29 cellular contexts compared by ENCODE assay signal in genomic region chr12:121764808-121765207, GRCh38.
"Had no signal": no experiment of that assay in that cellular context is flagged by ENCODE, and none has a peak within 500 bp of the region (broad histone marks: within the 10 kb centered on the region; RNA-seq: fewer than 3 reads in every experiment).

No MANE protein-coding gene starts in this region.

- H3K27me3 Mint-ChIP-seq: activated CD4-positive, alpha-beta T cell treated with anti-CD3 and anti-CD28 coated beads for 36 hours; activated CD4-positive, alpha-beta T cell treated with anti-CD3 and anti-CD28 coated beads, Interleukin-2, amount 10 ng/mL, durations not matched to agents 7 days and 5 days; activated naive CD4-positive, alpha-beta T cell treated with anti-CD3 and anti-CD28 coated beads, Interleukin-2, amount 50 U/mL, for 24 hours; activated naive CD8-positive, alpha-beta T cell treated with anti-CD3 and anti-CD28 coated beads, Interleukin-2, amount 10 ng/mL, durations not matched to agents 7 days and 5 days; activated T-cell treated with anti-CD3 and anti-CD28 coated beads, Interleukin-2, amount 50 U/mL, for 24 hours had no signal

- H3K36me3 ChIP-seq: Peyer's patch had no signal

- H3K27ac ChIP-seq: Peyer's patch had no signal

- H3K4me3 ChIP-seq: Peyer's patch had no signal

- H3K9me3 ChIP-seq: Peyer's patch had no signal

- H3K4me3 Mint-ChIP-seq: activated CD4-positive, alpha-beta T cell treated with anti-CD3 and anti-CD28 coated beads for 36 hours; activated CD4-positive, alpha-beta T cell treated with anti-CD3 and anti-CD28 coated beads, Interleukin-2, amount 10 ng/mL, durations not matched to agents 7 days and 5 days; activated CD8-positive, alpha-beta T cell treated with anti-CD3 and anti-CD28 coated beads, Interleukin-2, amount 10 ng/mL, durations not matched to agents 7 days and 5 days; activated naive CD4-positive, alpha-beta T cell treated with anti-CD3 and anti-CD28 coated beads, Interleukin-2, amount 50 U/mL, for 24 hours; activated naive CD8-positive, alpha-beta T cell treated with anti-CD3 and anti-CD28 coated beads, Interleukin-2, amount 10 ng/mL, durations not matched to agents 7 days and 5 days; activated T-cell treated with anti-CD3 and anti-CD28 coated beads, Interleukin-2, amount 50 U/mL, for 24 hours; brain; T-helper 1 cell treated with Interleukin-12 subunit alpha and Interleukin-12 subunit beta and Interleukin-4 antibody, amounts not matched to agents 30 μg/mL and 1 μg/mL, for 36 hours; T-helper 2 cell treated with Interferon-gamma antibody and Interleukin-4, amounts not matched to agents 5 μg/mL and 100 μg/mL, for 36 hours; WTC11 had no signal

- H3K27me3 ChIP-seq: Peyer's patch had no signal

- ATAC-seq: activated CD4-positive, alpha-beta T cell treated with anti-CD3 and anti-CD28 coated beads for 36 hours; activated CD8-positive, alpha-beta T cell treated with anti-CD3 and anti-CD28 coated beads, Interleukin-2, amount 10 ng/mL, durations not matched to agents 7 days and 5 days; Right ventricle myocardium inferior; WTC11 had no signal

- H3K9me3 Mint-ChIP-seq: activated CD4-positive, alpha-beta T cell treated with anti-CD3 and anti-CD28 coated beads, Interleukin-2, amount 10 ng/mL, durations not matched to agents 7 days and 5 days; activated naive CD4-positive, alpha-beta T cell treated with anti-CD3 and anti-CD28 coated beads, Interleukin-2, amount 50 U/mL, for 24 hours; activated naive CD8-positive, alpha-beta T cell treated with anti-CD3 and anti-CD28 coated beads, Interleukin-2, amount 10 ng/mL, durations not matched to agents 7 days and 5 days; activated T-cell treated with anti-CD3 and anti-CD28 coated beads, Interleukin-2, amount 50 U/mL, for 24 hours; activated T-helper 2 cell treated with anti-CD3 and anti-CD28 coated beads, Interferon-gamma antibody, Interleukin-2, Interleukin-4, amounts not matched to agents 10 μg/mL and 5 μg/mL and 100 μg/mL, durations not matched to agents 14 hours and 24 hours and 36 hours; brain; T-helper 1 cell treated with Interleukin-12 subunit alpha and Interleukin-12 subunit beta and Interleukin-4 antibody, amounts not matched to agents 30 μg/mL and 1 μg/mL, for 36 hours; T-helper 2 cell treated with Interferon-gamma antibody and Interleukin-4, amounts not matched to agents 5 μg/mL and 100 μg/mL, for 36 hours; WTC11 had no signal

- H3K27ac Mint-ChIP-seq: activated CD4-positive, alpha-beta T cell treated with anti-CD3 and anti-CD28 coated beads for 36 hours; activated CD4-positive, alpha-beta T cell treated with anti-CD3 and anti-CD28 coated beads, Interleukin-2, amount 10 ng/mL, durations not matched to agents 7 days and 5 days; activated CD8-positive, alpha-beta T cell treated with anti-CD3 and anti-CD28 coated beads, Interleukin-2, amount 10 ng/mL, durations not matched to agents 7 days and 5 days; activated naive CD4-positive, alpha-beta T cell treated with anti-CD3 and anti-CD28 coated beads, Interleukin-2, amount 50 U/mL, for 24 hours; activated naive CD8-positive, alpha-beta T cell treated with anti-CD3 and anti-CD28 coated beads, Interleukin-2, amount 10 ng/mL, durations not matched to agents 7 days and 5 days; activated T-cell treated with anti-CD3 and anti-CD28 coated beads, Interleukin-2, amount 50 U/mL, for 24 hours; activated T-helper 2 cell treated with anti-CD3 and anti-CD28 coated beads, Interferon-gamma antibody, Interleukin-2, Interleukin-4, amounts not matched to agents 10 μg/mL and 5 μg/mL and 100 μg/mL, durations not matched to agents 14 hours and 24 hours and 36 hours; T-helper 1 cell treated with Interleukin-12 subunit alpha and Interleukin-12 subunit beta and Interleukin-4 antibody, amounts not matched to agents 30 μg/mL and 1 μg/mL, for 36 hours; T-helper 2 cell treated with Interferon-gamma antibody and Interleukin-4, amounts not matched to agents 5 μg/mL and 100 μg/mL, for 36 hours; WTC11 had no signal

- DNase-seq: activated CD4-positive, alpha-beta T cell treated with anti-CD3 and anti-CD28 coated beads for 36 hours; activated CD4-positive, alpha-beta T cell treated with anti-CD3 and anti-CD28 coated beads, Interleukin-2, amount 10 ng/mL, durations not matched to agents 7 days and 5 days; activated CD4-positive, alpha-beta T cell treated with anti-CD3 and anti-CD28 coated beads, Interleukin-2, amount 50 U/mL, for 48 hours; activated CD8-positive, alpha-beta T cell treated with anti-CD3 and anti-CD28 coated beads, Interleukin-2, amount 10 ng/mL, durations not matched to agents 7 days and 5 days; activated gamma-delta T cell; activated naive CD4-positive, alpha-beta T cell treated with Interleukin-2 at 50 U/mL for 16 hours; activated naive CD8-positive, alpha-beta T cell treated with anti-CD3 and anti-CD28 coated beads, Interleukin-2, amount 10 ng/mL, durations not matched to agents 7 days and 5 days; activated T-cell treated with anti-CD3 and anti-CD28 coated beads, Interleukin-2, amount 50 U/mL, for 24 hours; amygdala; cerebellar nuclear complex; Karpas-422; NCI-H1105; NCI-H1417 treated with DMSO at 0.1 percent for 48 hours; NCI-H1930; NCI-H2081 treated with DMSO at 0.1 percent for 48 hours; NCI-H510A; NCI-H526; NCI-H748 treated with DMSO at 0.1 percent for 48 hours; NK-92 treated with Interleukin-12 subunit alpha and Interleukin-12 subunit beta, amount 100 ng/mL, for 24 hours; Peyer's patch; RPMI8226; SIG-M5 had no signal

- H3K4me1 Mint-ChIP-seq: activated CD4-positive, alpha-beta T cell treated with anti-CD3 and anti-CD28 coated beads for 36 hours; activated CD4-positive, alpha-beta T cell treated with anti-CD3 and anti-CD28 coated beads, Interleukin-2, amount 10 ng/mL, durations not matched to agents 7 days and 5 days; activated naive CD4-positive, alpha-beta T cell treated with anti-CD3 and anti-CD28 coated beads, Interleukin-2, amount 50 U/mL, for 24 hours; activated naive CD8-positive, alpha-beta T cell treated with anti-CD3 and anti-CD28 coated beads, Interleukin-2, amount 10 ng/mL, durations not matched to agents 7 days and 5 days; WTC11 had no signal
